ENCODE assay signal across 22 cellular contexts in genomic region chr16:23521965-23522364, GRCh38.
"Had no signal": no experiment of that assay in that cellular context is flagged by ENCODE, and none has a peak within 500 bp of the region (broad histone marks: within the 10 kb centered on the region; RNA-seq: fewer than 3 reads in every experiment).

No MANE protein-coding gene starts in this region.

- H3K27me3 Mint-ChIP-seq: activated CD4-positive, alpha-beta memory T cell treated with anti-CD3 and anti-CD28 coated beads for 36 hours; activated CD4-positive, alpha-beta T cell treated with anti-CD3 and anti-CD28 coated beads, Interleukin-2, amount 10 ng/mL, durations not matched to agents 7 days and 5 days; activated naive CD8-positive, alpha-beta T cell treated with anti-CD3 and anti-CD28 coated beads for 36 hours; T-cell had no signal

- H3K4me3 Mint-ChIP-seq: activated CD4-positive, alpha-beta memory T cell treated with anti-CD3 and anti-CD28 coated beads for 36 hours; activated CD4-positive, alpha-beta T cell treated with anti-CD3 and anti-CD28 coated beads, Interleukin-2, amount 10 ng/mL, durations not matched to agents 7 days and 5 days; activated naive CD8-positive, alpha-beta T cell treated with anti-CD3 and anti-CD28 coated beads for 36 hours; activated T-cell treated with anti-CD3 and anti-CD28 coated beads, Interleukin-2, amount 50 U/mL, for 4 hours; T-cell had no signal

- H3K27ac ChIP-seq: SJSA1 had no signal

- H3K9me3 ChIP-seq: SJSA1 had no signal

- H3K27me3 ChIP-seq: SJSA1 had no signal

- H3K4me1 ChIP-seq: SJSA1 had no signal

- DNase-seq: activated CD4-positive, alpha-beta memory T cell treated with anti-CD3 and anti-CD28 coated beads for 36 hours; activated CD4-positive, alpha-beta T cell treated with anti-CD3 and anti-CD28 coated beads, Interleukin-2, amount 10 ng/mL, durations not matched to agents 7 days and 5 days; activated CD4-positive, CD25-positive, alpha-beta regulatory T cell; activated CD8-positive, alpha-beta memory T cell treated with anti-CD3 and anti-CD28 coated beads for 24 hours; activated effector memory CD4-positive, alpha-beta T cell treated with anti-CD3 and anti-CD28 coated beads, Interleukin-2, amount 50 U/mL, for 16 hours; activated naive CD4-positive, alpha-beta T cell treated with Interleukin-2 at 50 U/mL for 16 hours; activated naive CD8-positive, alpha-beta T cell treated with anti-CD3 and anti-CD28 coated beads for 36 hours; activated T-cell treated with anti-CD3 and anti-CD28 coated beads, Interleukin-2, amount 50 U/mL, for 4 hours; anterior cingulate cortex; cerebellar nuclear complex; NCI-H1048; NCI-H1930; NCI-H2107; NCI-H2171 treated with DMSO at 0.1 percent for 48 hours; NCI-H226; NCI-H526 treated with DMSO at 0.1 percent for 48 hours; NCI-H82; SHP77; T-cell; T-helper 2 cell; T1000 had no signal

- H3K9me3 Mint-ChIP-seq: activated CD4-positive, alpha-beta memory T cell treated with anti-CD3 and anti-CD28 coated beads for 36 hours; activated CD4-positive, alpha-beta T cell treated with anti-CD3 and anti-CD28 coated beads, Interleukin-2, amount 10 ng/mL, durations not matched to agents 7 days and 5 days; activated naive CD8-positive, alpha-beta T cell treated with anti-CD3 and anti-CD28 coated beads for 36 hours; activated T-cell treated with anti-CD3 and anti-CD28 coated beads, Interleukin-2, amount 50 U/mL, for 4 hours; T-cell had no signal

- ATAC-seq: activated T-cell treated with anti-CD3 and anti-CD28 coated beads, Interleukin-2, amount 50 U/mL, for 4 hours; T-cell had no signal

- H3K27ac Mint-ChIP-seq: activated CD4-positive, alpha-beta memory T cell treated with anti-CD3 and anti-CD28 coated beads for 36 hours; activated CD4-positive, alpha-beta T cell treated with anti-CD3 and anti-CD28 coated beads, Interleukin-2, amount 10 ng/mL, durations not matched to agents 7 days and 5 days; activated naive CD8-positive, alpha-beta T cell treated with anti-CD3 and anti-CD28 coated beads for 36 hours; T-cell had no signal

- H3K4me1 Mint-ChIP-seq: activated naive CD8-positive, alpha-beta T cell treated with anti-CD3 and anti-CD28 coated beads for 36 hours had no signal

- H3K4me3 ChIP-seq: SJSA1 had no signal
